11 cellular contexts compared by ENCODE assay signal in the genomic region with DNA sequence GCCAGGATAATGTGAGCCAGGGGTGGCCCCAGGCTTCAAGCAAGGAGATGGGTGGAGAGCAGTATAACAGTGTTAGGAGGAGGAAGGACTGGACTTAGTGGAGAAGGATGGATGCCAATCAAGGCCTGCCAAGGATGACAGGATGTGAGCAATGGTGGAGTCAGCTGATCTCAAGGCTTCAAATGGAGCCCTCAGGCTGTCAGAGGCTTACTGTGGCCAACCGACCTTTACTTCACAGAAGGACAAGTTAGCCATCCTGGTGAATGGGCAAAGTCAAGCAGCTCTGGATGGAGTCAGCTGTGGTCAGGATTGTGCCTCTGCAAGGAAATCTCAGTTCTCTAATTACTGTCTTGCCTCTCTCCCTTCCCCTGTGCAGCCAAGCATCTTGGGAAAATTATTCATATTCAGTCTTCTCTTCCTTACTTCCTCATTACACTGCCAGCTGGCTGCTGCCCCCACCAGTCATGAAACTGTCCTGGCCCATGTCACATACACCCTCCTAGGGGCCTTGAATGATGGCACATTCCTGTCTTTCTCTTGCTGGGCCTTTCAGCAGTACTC.
A peak's percentile ranks its signal among the peaks of the same experiment; 100 is the strongest.
DNase-seq lines count a peak whose midpoint lies in the region; ATAC-seq lines count a peak whose summit lies in the region.
"Had no signal": no experiment of that assay in that cellular context is flagged by ENCODE, and none has a peak within 500 bp of the region (broad histone marks: within the 10 kb centered on the region; RNA-seq: fewer than 3 reads in every experiment).

No MANE protein-coding gene starts in this region.

- peak overlapping the region; percentile 2; the same call in 1 of the 2 replicates for H3K4me2 ChIP-seq in BLaER1

- H3K9me3 ChIP-seq in BLaER1 = no peaks in the 10 kb centered on the region

- H3K27me3 ChIP-seq in BLaER1 = no peaks in the 10 kb centered on the region

- H3K9ac ChIP-seq in BLaER1 = no peak overlapping the region

- H4K20me1 ChIP-seq in BLaER1 = no peaks in the 10 kb centered on the region

- ATAC-seq in HG03196 (IDR thresholded peaks at IDR 0.05; ENCODE audit: unreplicated experiment) = peak; percentile 56
- no peak for ATAC-seq in GM21529 (IDR thresholded peaks at IDR 0.05; ENCODE audit: unreplicated experiment)
- no peak for ATAC-seq in HG03025 (IDR thresholded peaks at IDR 0.05; ENCODE audit: low FRiP score, unreplicated experiment)

- H3K4me1 ChIP-seq in BLaER1 = peaks cover 8% of the 10 kb centered on the region; the same call in 1 of the 2 replicates

- H3K27ac ChIP-seq in BLaER1 = no peak overlapping the region

- H3K4me3 ChIP-seq in BLaER1 = no peak overlapping the region

- H3K36me3 ChIP-seq in BLaER1 = no peaks in the 10 kb centered on the region

- DNase-seq in T1000 (lab: John Stamatoyannopoulos, UW) (peak; percentile 27), islet precursor cell (peak; percentile 67), NCI-H187 (lab: John Stamatoyannopoulos, UW) (no peak), AG20443 (ENCODE audit: low spot score) (no peak)
- DNase-seq: amygdala, glutamatergic neuron, nephron progenitor cell had no signal

Comparison
In these comparisons a context has a peak if more than half of its experiments do, and no peak if none do; other contexts are left out.
1. DNase-seq: peak in T1000 (single experiment) and islet precursor cell (single experiment); none in NCI-H187 (0 of 2) and AG20443 (single experiment).